ENCODE assay signal across 8 cellular contexts in genomic region chr15:43376017-43376705, GRCh38. TPM values are rescaled to one million over a fixed set of nuclear protein-coding genes. Genes with fewer than 3 reads are reported as not detected.
DNase-seq lines count a peak whose midpoint lies in the region; ATAC-seq and TF ChIP-seq lines count a peak whose summit lies in the region.

No MANE protein-coding gene starts in this region.

- TF ChIP-seq CTCF in GM13976 (IDR thresholded peaks at IDR 0.05; ENCODE audit: borderline replicate concordance, control extremely low read depth, extremely low read depth, insufficient read depth, missing control alignments): peak; percentile 71
- TF ChIP-seq CTCF in PC-9 (conservative IDR thresholded peaks at IDR 0.05): peak; percentile 74
- peak; percentile 80 for TF ChIP-seq CTCF in astrocyte of the cerebellum (IDR thresholded peaks at IDR 0.05; ENCODE audit: low read depth, low read length, missing control alignments)
- TF ChIP-seq CTCF in left lung (IDR thresholded peaks at IDR 0.05): peak; percentile 55 to 60
- TF ChIP-seq CTCF in tibial artery (IDR thresholded peaks at IDR 0.05): peak; percentile 30 to 53

- no peaks in the 10 kb centered on the region for H3F3A ChIP-seq in PC-9 (ENCODE audit: insufficient read depth, low read depth)

- H2AFZ ChIP-seq in PC-9: no peak overlapping the region

- H3K4me1 ChIP-seq in PC-9 (replicated peaks; ENCODE audit: insufficient read depth) (peaks cover 9% of the 10 kb centered on the region), left lung (peaks cover 4 to 19% of the 10 kb centered on the region in 2 donors), tibial artery (peaks cover 0 to 17% (median 11%) of the 10 kb centered on the region in 4 donors)

- in situ Hi-C loops in GM13976 (cut with MboI; ENCODE audit: low sequenced_read_pairs, unreplicated experiment): no loop called here
- in situ Hi-C loops in astrocyte of the cerebellum (cut with HindIII; ENCODE audit: low sequenced_read_pairs): no loop called here

- no peaks in the 10 kb centered on the region for H4K20me1 ChIP-seq in PC-9 (ENCODE audit: insufficient read depth)

- CTCF ChIA-PET in PC-9 (lab: Charles Lee): interaction anchor here (0.6 kb wide), 1 partner anchor 534 kb away, joined by 15 read pairs; no protein-coding TSS in a partner anchor

- no TSS peak for BruUV-seq in PC-9 (replicated peaks; lab: Mats Ljungman, UMichigan)

- H3K79me2 ChIP-seq in PC-9 (ENCODE audit: low read depth): peaks cover 20% of the 10 kb centered on the region

- no peak overlapping the region for H3K27ac ChIP-seq in PC-9
- H3K27ac ChIP-seq in left lung: no peak overlapping the region
- H3K27ac ChIP-seq in tibial artery: no peak overlapping the region

- peak; percentile 14 for DNase-seq in Ammon's horn (ENCODE audit: low spot score)
- peak; percentile 67 for DNase-seq in GM13976 (ENCODE audit: low spot score)
- no peak for DNase-seq in PC-9
- no peak for DNase-seq in astrocyte of the cerebellum (ENCODE audit: low read depth)
- DNase-seq in left lung: no peak
- no peak for DNase-seq in tibial artery
- no peak for DNase-seq in T1000 (lab: John Stamatoyannopoulos, UW)

- peaks cover 11% of the 10 kb centered on the region for H3K36me3 ChIP-seq in PC-9 (ENCODE audit: low read depth)
- peaks cover 0 to 34% of the 10 kb centered on the region in 2 donors for H3K36me3 ChIP-seq in left lung
- peaks cover 11 to 36% (median 20%) of the 10 kb centered on the region in 3 donors for H3K36me3 ChIP-seq in tibial artery

- H3K9me2 ChIP-seq in PC-9 (ENCODE audit: insufficient read depth): no peaks in the 10 kb centered on the region

- intact Hi-C loops in PC-9 (cut with micrococcal nuclease; ENCODE audit: unreplicated experiment): no loop called here
- intact Hi-C loops in left lung (cut with DNase I): no loop called here
- intact Hi-C loops in tibial artery (cut with DNase I; ENCODE audit: low total_unique reads): no loop called here

- H3K27me3 ChIP-seq in PC-9 (ENCODE audit: insufficient read depth, low read depth) (no peaks in the 10 kb centered on the region), left lung (no peaks in the 10 kb centered on the region), tibial artery (no peaks in the 10 kb centered on the region)

- POLR2A ChIA-PET in PC-9 (lab: Charles Lee; ENCODE audit: unreplicated experiment): interaction anchor here (0.6 kb wide), 1 partner anchor 212 kb away, joined by 7 read pairs; no protein-coding TSS in a partner anchor

- no peak overlapping the region for H3K4me3 ChIP-seq in PC-9
- no peak overlapping the region for H3K4me3 ChIP-seq in astrocyte of the cerebellum (ENCODE audit: low read depth, low read length)
- H3K4me3 ChIP-seq in left lung: no peak overlapping the region
- no peak overlapping the region for H3K4me3 ChIP-seq in tibial artery

- no peaks in the 10 kb centered on the region for H3K9me3 ChIP-seq in PC-9 (ENCODE audit: insufficient read depth, low read depth)
- no peaks in the 10 kb centered on the region for H3K9me3 ChIP-seq in left lung
- no peaks in the 10 kb centered on the region for H3K9me3 ChIP-seq in tibial artery

- no peak overlapping the region for H3K4me2 ChIP-seq in PC-9

- peak; percentile 40 for ATAC-seq in left lung
- no peak for ATAC-seq in HG03520 (IDR thresholded peaks at IDR 0.05; ENCODE audit: unreplicated experiment)

RNA-seq across cellular contexts. Expression of gene TUBGCP4, which starts 5.3 kb away (rescaled TPM):
- 25.3 and 30.8 TPM in 2 replicates for total RNA-seq in PC-9 (2021)
- 10 to 100 TPM; 18.5 to 20.8 TPM for total RNA-seq in left lung

RNA-seq across cellular contexts. Expression of gene ZSCAN29, which starts 5.3 kb away (rescaled TPM):
- total RNA-seq in PC-9 (2021) (36.3 and 37.9 TPM in 2 replicates), left lung (10 to 100 TPM; 19.9 to 25.5 TPM)

RNA-seq across cellular contexts. Expression of gene LCMT2, which starts 45.8 kb away (rescaled TPM):
- total RNA-seq in PC-9 (2021) (4.7 and 6.4 TPM in 2 replicates), left lung (10 to 100 TPM in 1 of 2 donors, 1 to 10 TPM in 1; 6.9 to 10.9 TPM)

Comparison
In these comparisons a context has a peak if more than half of its experiments do, and no peak if none do; other contexts are left out.
1. DNase-seq: peak in Ammon's horn (single experiment) and GM13976 (single experiment); none in PC-9 (0 of 2), astrocyte of the cerebellum (single experiment), left lung (0 of 2), tibial artery (0 of 2) and T1000 (single experiment).
2. Peak in every context shown above with its lines, with median percentiles within 50 percentile points of each other: CTCF ChIP-seq.